Comparison of ENCODE assay signal across 18 cellular contexts in genomic region chr2:192675640-192676039, GRCh38.
DNase-seq lines count a peak whose midpoint lies in the region; ATAC-seq and TF ChIP-seq lines count a peak whose summit lies in the region.
"Had no signal": no experiment of that assay in that cellular context is flagged by ENCODE, and none has a peak within 500 bp of the region (broad histone marks: within the 10 kb centered on the region; RNA-seq: fewer than 3 reads in every experiment).

No MANE protein-coding gene starts in this region.

- ATAC-seq in PC-3: peak; percentile 95

- CTCF ChIA-PET in MCF 10A (lab: Yijun Ruan, JAX) (interaction anchor here (1.2 kb wide), 1 partner anchor 71 kb away, joined by 3 read pairs; no protein-coding TSS in a partner anchor), mammary epithelial cell (lab: Charles Lee; ENCODE audit: low non-redundant PET) (no interaction called here), PC-3 (lab: Charles Lee) (interaction anchor here (0.5 to 0.6 kb wide), 2 partner anchors 16 to 748 kb away, joined by 3 to 8 read pairs; no protein-coding TSS in a partner anchor)

- H3K27ac Mint-ChIP-seq in MCF 10A (ENCODE audit: low read depth, unreplicated experiment): peak overlapping the region; percentile 17
- H3K27ac Mint-ChIP-seq: B cell; CD4-positive, CD25-positive, alpha-beta regulatory T cell had no signal

- dilution Hi-C loops in mammary epithelial cell (cut with HindIII; ENCODE audit: low sequenced_read_pairs): no loop called here

- no peak overlapping the region for H3K4me3 ChIP-seq in mammary epithelial cell (replicated peaks in 1 of 3; ENCODE audit: insufficient read depth in 1 of 3, low read depth in 2 of 3, low read length in 3 of 3)
- no peak overlapping the region for H3K4me3 ChIP-seq in PC-3 (ENCODE audit: low read length)
- H3K4me3 ChIP-seq: BLaER1 treated with 17β-estradiol and CSF1 and Interleukin-3, amounts not matched to agents 10 nM and 100 nM; GM23248; HAP-1 had no signal

- no peaks in the 10 kb centered on the region for H3K27me3 Mint-ChIP-seq in MCF 10A (ENCODE audit: insufficient read depth, unreplicated experiment)
- H3K27me3 Mint-ChIP-seq: B cell; CD4-positive, CD25-positive, alpha-beta regulatory T cell had no signal

- H3K36me3 Mint-ChIP-seq in MCF 10A (ENCODE audit: insufficient read depth, unreplicated experiment): no peaks in the 10 kb centered on the region
- H3K36me3 Mint-ChIP-seq: CD4-positive, CD25-positive, alpha-beta regulatory T cell; CD8-positive, alpha-beta memory T cell had no signal

- H3K27ac ChIP-seq in mammary epithelial cell (ENCODE audit: insufficient read depth, low read depth, low read length) (no peak overlapping the region), PC-3 (ENCODE audit: low read length) (no peak overlapping the region)
- H3K27ac ChIP-seq: 22Rv1; BLaER1 treated with 17β-estradiol and CSF1 and Interleukin-3, amounts not matched to agents 10 nM and 100 nM; GM23248; HL-60 had no signal

- H3K9me3 ChIP-seq in mammary epithelial cell (replicated peaks; ENCODE audit: insufficient read depth, low read length): no peaks in the 10 kb centered on the region
- no peaks in the 10 kb centered on the region for H3K9me3 ChIP-seq in PC-3 (ENCODE audit: low read length)
- H3K9me3 ChIP-seq: BLaER1 treated with 17β-estradiol and CSF1 and Interleukin-3, amounts not matched to agents 10 nM and 100 nM; HAP-1 had no signal

- H3K4me1 Mint-ChIP-seq in MCF 10A (ENCODE audit: insufficient read depth, unreplicated experiment): peaks cover 12% of the 10 kb centered on the region
- H3K4me1 Mint-ChIP-seq: B cell; CD4-positive, CD25-positive, alpha-beta regulatory T cell; CD8-positive, alpha-beta memory T cell had no signal

- intact Hi-C loops in MCF 10A (cut with micrococcal nuclease) (no loop called here), mammary epithelial cell (cut with micrococcal nuclease) (no loop called here), PC-3 (cut with micrococcal nuclease) (loop anchor here (10.0 kb wide), 1 partner anchor 481 kb away; the partner anchor contains the start of gene TMEFF2)

- no peaks in the 10 kb centered on the region for H3K79me2 ChIP-seq in mammary epithelial cell (ENCODE audit: insufficient read depth, low read length)
- no peaks in the 10 kb centered on the region for H3K79me2 ChIP-seq in PC-3 (ENCODE audit: low read length)

- no peaks in the 10 kb centered on the region for H4K20me1 ChIP-seq in mammary epithelial cell (ENCODE audit: insufficient read depth, low read length)
- no peaks in the 10 kb centered on the region for H4K20me1 ChIP-seq in PC-3 (ENCODE audit: low read length)
- H4K20me1 ChIP-seq: BLaER1 treated with 17β-estradiol and CSF1 and Interleukin-3, amounts not matched to agents 10 nM and 100 nM had no signal

- H3K9me3 Mint-ChIP-seq in MCF 10A (ENCODE audit: unreplicated experiment): no peaks in the 10 kb centered on the region

- in situ Hi-C loops in mammary epithelial cell (cut with MboI; ENCODE audit: low sequenced_read_pairs in 2 of 2): no loop called here

- no peaks in the 10 kb centered on the region for H3F3A ChIP-seq in PC-3 (ENCODE audit: low read length, unreplicated experiment)

- H3K27me3 ChIP-seq in mammary epithelial cell (ENCODE audit: insufficient read depth, low read length) (peaks cover 5% of the 10 kb centered on the region), PC-3 (ENCODE audit: low read length) (no peaks in the 10 kb centered on the region)
- H3K27me3 ChIP-seq: BLaER1 treated with 17β-estradiol and CSF1 and Interleukin-3, amounts not matched to agents 10 nM and 100 nM had no signal

- H2AFZ ChIP-seq in mammary epithelial cell (ENCODE audit: low read depth, low read length): no peak overlapping the region
- H2AFZ ChIP-seq in PC-3 (ENCODE audit: low read length): no peak overlapping the region
- H2AFZ ChIP-seq: GM23248 had no signal

- no peaks in the 10 kb centered on the region for H3K4me1 ChIP-seq in mammary epithelial cell (ENCODE audit: insufficient read depth, low read length)
- no peaks in the 10 kb centered on the region for H3K4me1 ChIP-seq in PC-3 (ENCODE audit: insufficient read depth, low read length)
- H3K4me1 ChIP-seq: BLaER1 treated with 17β-estradiol and CSF1 and Interleukin-3, amounts not matched to agents 10 nM and 100 nM; HAP-1 had no signal

- TF ChIP-seq CTCF in MCF 10A (IDR thresholded peaks at IDR 0.05; ENCODE audit: unreplicated experiment) (no peak), mammary epithelial cell (conservative IDR thresholded peaks at IDR 0.05 in 1 of 2, IDR thresholded peaks at IDR 0.05 in 1 of 2; ENCODE audit: extremely low read depth in 1 of 2, insufficient read depth in 1 of 2, low read depth in 1 of 2, low read length in 2 of 2) (no peak), PC-3 (conservative IDR thresholded peaks at IDR 0.05; ENCODE audit: low read depth, low read length) (no peak)

- POLR2A ChIA-PET in MCF 10A (lab: Yijun Ruan, JAX): interaction anchor here (0.6 to 0.7 kb wide), 2 partner anchors 284 to 1557 kb away, joined by 3 read pairs; no protein-coding TSS in a partner anchor
- POLR2A ChIA-PET in PC-3 (lab: Charles Lee; ENCODE audit: unreplicated experiment): no interaction called here

- DNase-seq in MCF 10A (ENCODE audit: unreplicated experiment): peak; percentile 26
- no peak for DNase-seq in mammary epithelial cell
- DNase-seq in PC-3: peak; percentile 57
- peak; percentile 0 for DNase-seq in iris pigment epithelial cell (ENCODE audit: low read depth)
- no peak for DNase-seq in DMS114 treated with DMSO at 0.1 percent for 48 hours (lab: John Stamatoyannopoulos, UW; ENCODE audit: unreplicated experiment)
- no peak for DNase-seq in activated CD4-positive, alpha-beta T cell treated with anti-CD3 and anti-CD28 coated beads, Interleukin-2, amount 50 U/mL, for 1 hour
- DNase-seq in SKM-1 (lab: John Stamatoyannopoulos, UW; ENCODE audit: unreplicated experiment): no peak
- DNase-seq: CD4-positive, CD25-positive, alpha-beta regulatory T cell; CD8-positive, alpha-beta memory T cell; COR-L47; DMS 273 treated with DMSO at 0.1 percent for 48 hours; GDM1; GM23248 had no signal

- H3K9me2 ChIP-seq in PC-3 (replicated peaks; ENCODE audit: low read length): no peaks in the 10 kb centered on the region

- H3K4me3 Mint-ChIP-seq in MCF 10A (ENCODE audit: unreplicated experiment): no peak overlapping the region
- H3K4me3 Mint-ChIP-seq: B cell; CD4-positive, CD25-positive, alpha-beta regulatory T cell; CD8-positive, alpha-beta memory T cell had no signal

- no peak overlapping the region for H3K4me2 ChIP-seq in mammary epithelial cell (ENCODE audit: insufficient read depth, low read depth, low read length)
- no peak overlapping the region for H3K4me2 ChIP-seq in PC-3 (ENCODE audit: low read length)
- H3K4me2 ChIP-seq: BLaER1 treated with 17β-estradiol and CSF1 and Interleukin-3, amounts not matched to agents 10 nM and 100 nM had no signal

- WGBS in mammary epithelial cell (ENCODE audit: low coverage, missing lambda C conversion rate): 36% methylated on average over 3 of the region's 3 CpGs

- BruUV-seq in MCF 10A (replicated peaks; lab: Mats Ljungman, UMichigan) (no TSS peak), mammary epithelial cell (replicated peaks; lab: Mats Ljungman, UMichigan) (no TSS peak), PC-3 (replicated peaks; lab: Mats Ljungman, UMichigan) (no TSS peak)

- no peak overlapping the region for H3K9ac ChIP-seq in mammary epithelial cell (ENCODE audit: insufficient read depth, low read length)
- H3K9ac ChIP-seq in PC-3 (ENCODE audit: low read length): no peak overlapping the region
- H3K9ac ChIP-seq: BLaER1 treated with 17β-estradiol and CSF1 and Interleukin-3, amounts not matched to agents 10 nM and 100 nM; GM23248 had no signal

- no peaks in the 10 kb centered on the region for H3K36me3 ChIP-seq in mammary epithelial cell (ENCODE audit: insufficient read depth, low read length)
- H3K36me3 ChIP-seq in PC-3 (ENCODE audit: low read depth, low read length): no peaks in the 10 kb centered on the region
- H3K36me3 ChIP-seq: BLaER1 treated with 17β-estradiol and CSF1 and Interleukin-3, amounts not matched to agents 10 nM and 100 nM; HAP-1 had no signal

Comparison
In these comparisons a context has a peak if more than half of its experiments do, and no peak if none do; other contexts are left out.
1. DNase-seq: peak in MCF 10A (single experiment), PC-3 (single experiment) and iris pigment epithelial cell (single experiment); none in mammary epithelial cell (single experiment), DMS114 treated with DMSO at 0.1 percent for 48 hours (single experiment), activated CD4-positive, alpha-beta T cell treated with anti-CD3 and anti-CD28 coated beads, Interleukin-2, amount 50 U/mL, for 1 hour (single experiment) and SKM-1 (single experiment).